30 cellular contexts compared by ENCODE assay signal in the genomic region with DNA sequence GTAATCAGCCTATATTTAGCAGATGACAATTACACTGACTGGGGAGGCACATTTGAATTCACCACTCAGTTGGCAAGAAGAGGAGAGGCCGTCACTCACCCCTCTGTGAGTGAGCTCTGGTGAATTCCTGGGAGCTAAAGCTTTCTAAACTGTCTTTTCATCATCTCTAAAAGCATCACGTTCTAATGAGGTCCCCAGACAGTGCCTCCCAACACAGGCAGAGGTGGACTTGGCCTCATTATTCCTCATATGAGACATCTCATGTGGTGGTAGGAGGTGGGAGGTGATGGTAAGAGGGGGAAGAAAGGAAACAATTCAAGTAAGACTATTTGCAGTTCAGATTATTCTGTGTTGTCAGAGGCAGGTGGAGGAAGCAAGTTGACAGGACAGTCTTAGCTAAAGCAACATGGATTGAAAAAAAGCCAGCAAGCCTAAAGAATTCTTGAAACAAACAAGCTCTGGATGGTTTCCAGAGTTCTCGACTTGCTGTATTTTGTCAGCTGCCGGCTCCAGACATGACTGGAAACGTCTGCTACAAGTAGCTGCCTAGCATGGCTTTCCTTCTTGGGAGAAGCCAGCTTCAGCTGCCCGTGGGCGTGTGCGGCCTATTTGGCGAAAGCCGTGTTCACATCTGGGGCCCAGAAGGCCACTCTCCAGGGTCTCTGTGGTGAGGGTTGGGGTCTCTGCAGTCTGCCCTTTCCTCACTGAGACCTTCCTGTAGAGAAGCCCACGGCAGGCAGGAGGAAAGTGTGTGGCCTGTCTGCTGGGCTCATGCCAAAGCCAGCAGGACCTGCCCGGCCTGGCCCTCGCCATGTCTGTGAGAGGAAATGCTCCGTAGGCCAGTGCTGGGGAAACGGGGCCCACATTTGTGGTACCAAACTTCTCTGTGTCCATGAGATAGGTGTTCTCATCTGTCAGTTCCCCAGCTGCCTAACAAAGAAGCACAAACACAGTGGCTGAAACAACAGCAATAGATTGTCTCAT.
DNase-seq lines count a peak whose midpoint lies in the region; ATAC-seq lines count a peak whose summit lies in the region.
"Had no signal": no experiment of that assay in that cellular context is flagged by ENCODE, and none has a peak within 500 bp of the region (broad histone marks: within the 10 kb centered on the region; RNA-seq: fewer than 3 reads in every experiment).

No MANE protein-coding gene starts in this region.

- H3K27me3 ChIP-seq in stomach smooth muscle (ENCODE audit: control insufficient read depth in 1 of 2, insufficient read depth in 2 of 2, low read length in 2 of 2): no peaks in the 10 kb centered on the region
- H3K27me3 ChIP-seq: brain microvascular endothelial cell, foreskin keratinocyte, suprapubic skin had no signal

- peak overlapping the region; percentile 75 for H3K27ac ChIP-seq in cingulate gyrus (ENCODE audit: low read depth, low read length)
- H3K27ac ChIP-seq in stomach smooth muscle (ENCODE audit: low read length): peak overlapping the region; percentile 76
- H3K27ac ChIP-seq: 22Rv1, brain microvascular endothelial cell, C4-2B, foreskin keratinocyte, heart right ventricle, suprapubic skin had no signal

- ATAC-seq in GM18867 (IDR thresholded peaks at IDR 0.05; ENCODE audit: unreplicated experiment) (no peak), HG02678 (IDR thresholded peaks at IDR 0.05; ENCODE audit: unreplicated experiment) (no peak), GM19452 (IDR thresholded peaks at IDR 0.05; ENCODE audit: unreplicated experiment) (no peak)
- ATAC-seq: activated T-helper 17 cell treated with anti-CD3 and anti-CD28 coated beads, Interleukin-2, amount 50 U/mL, for 72 hours; foreskin keratinocyte; GM12878; natural killer cell; stimulated activated memory B cell treated with anti-CD40 and anti-IgM and Interleukin-4, amounts not matched to agents 10 μg/mL and 1 μg/mL and 100 μg/mL, for 72 hours had no signal

- peak overlapping the region in 1 of 2 donors; percentile 47 for H3K9ac ChIP-seq in stomach smooth muscle (ENCODE audit: low read length in 2 of 2)

- DNase-seq in DMS79 treated with DMSO at 0.1 percent for 48 hours (lab: John Stamatoyannopoulos, UW): peak; percentile 3
- no peak for DNase-seq in DMS79 (lab: John Stamatoyannopoulos, UW)
- peak; percentile 29 for DNase-seq in middle frontal gyrus (ENCODE audit: extremely low spot score, low spot score)
- DNase-seq: activated CD4-positive, alpha-beta memory T cell treated with anti-CD3 and anti-CD28 coated beads for 36 hours; activated CD8-positive, alpha-beta memory T cell treated with anti-CD3 and anti-CD28 coated beads, Interleukin-2, amount 50 U/mL, for 48 hours; activated naive CD4-positive, alpha-beta T cell treated with anti-CD3 and anti-CD28 coated beads, Interleukin-2, amount 50 U/mL, for 16 hours; amniotic stem cell; brain microvascular endothelial cell; effector CD8-positive, alpha-beta T cell; foreskin keratinocyte; GOT3; mesendoderm; natural killer cell; NCI-H187 treated with DMSO at 0.1 percent for 48 hours; NCI-H2227 treated with DMSO at 0.1 percent for 48 hours; NCI-H69; stimulated activated CD4-positive, alpha-beta T cell treated with anti-CD3 and anti-CD28 coated beads, Interleukin-4, amount 100 ng/mL, for 4 hours; T-helper 1 cell had no signal

- peaks cover 18% of the 10 kb centered on the region for H3K4me1 ChIP-seq in stomach smooth muscle (ENCODE audit: control insufficient read depth, insufficient read depth, low read length)
- H3K4me1 ChIP-seq: foreskin keratinocyte had no signal

- no peaks in the 10 kb centered on the region for H3K36me3 ChIP-seq in stomach smooth muscle (ENCODE audit: control insufficient read depth in 2 of 2, insufficient read depth in 2 of 2, low read length in 2 of 2)
- H3K36me3 ChIP-seq: brain microvascular endothelial cell, heart right ventricle, suprapubic skin had no signal

- no peaks in the 10 kb centered on the region for H3K9me3 ChIP-seq in stomach smooth muscle (ENCODE audit: control insufficient read depth in 2 of 2, low read length in 2 of 2)
- H3K9me3 ChIP-seq: suprapubic skin had no signal

- H3K4me3 ChIP-seq in stomach smooth muscle (ENCODE audit: low read length in 2 of 2): peak overlapping the region in 1 of 2 donors; percentile 44
- H3K4me3 ChIP-seq: GM12878, heart right ventricle, suprapubic skin had no signal
